ENCODE assay signal across 1 cellular context in genomic region chr17:55749985-55750384, GRCh38.
TF ChIP-seq lines count a peak whose summit lies in the region.

No MANE protein-coding gene starts in this region.

TF ChIP-seq in A549, 52 proteins besides CTCF, POLR2A, EP300 and RAD21 (continued from another document):
- TF ChIP-seq CHD2 (IDR thresholded peaks at IDR 0.05; ENCODE audit: low read length, partially characterized antibody) = no peak
- TF ChIP-seq EHMT2 (IDR thresholded peaks at IDR 0.05; ENCODE audit: low read depth) = no peak
- no peak for TF ChIP-seq JUNB (IDR thresholded peaks at IDR 0.05)
- TF ChIP-seq FOSB (CRISPR knock-in tag; IDR thresholded peaks at IDR 0.05) = no peak
- no peak for TF ChIP-seq E2F6 (IDR thresholded peaks at IDR 0.05; ENCODE audit: borderline replicate concordance, low read depth)
- TF ChIP-seq CBX2 (IDR thresholded peaks at IDR 0.05; ENCODE audit: borderline replicate concordance, low read depth) = no peak
- no peak for TF ChIP-seq GATA3 (IDR thresholded peaks at IDR 0.05; ENCODE audit: borderline replicate concordance)
- TF ChIP-seq, protein P1, sequence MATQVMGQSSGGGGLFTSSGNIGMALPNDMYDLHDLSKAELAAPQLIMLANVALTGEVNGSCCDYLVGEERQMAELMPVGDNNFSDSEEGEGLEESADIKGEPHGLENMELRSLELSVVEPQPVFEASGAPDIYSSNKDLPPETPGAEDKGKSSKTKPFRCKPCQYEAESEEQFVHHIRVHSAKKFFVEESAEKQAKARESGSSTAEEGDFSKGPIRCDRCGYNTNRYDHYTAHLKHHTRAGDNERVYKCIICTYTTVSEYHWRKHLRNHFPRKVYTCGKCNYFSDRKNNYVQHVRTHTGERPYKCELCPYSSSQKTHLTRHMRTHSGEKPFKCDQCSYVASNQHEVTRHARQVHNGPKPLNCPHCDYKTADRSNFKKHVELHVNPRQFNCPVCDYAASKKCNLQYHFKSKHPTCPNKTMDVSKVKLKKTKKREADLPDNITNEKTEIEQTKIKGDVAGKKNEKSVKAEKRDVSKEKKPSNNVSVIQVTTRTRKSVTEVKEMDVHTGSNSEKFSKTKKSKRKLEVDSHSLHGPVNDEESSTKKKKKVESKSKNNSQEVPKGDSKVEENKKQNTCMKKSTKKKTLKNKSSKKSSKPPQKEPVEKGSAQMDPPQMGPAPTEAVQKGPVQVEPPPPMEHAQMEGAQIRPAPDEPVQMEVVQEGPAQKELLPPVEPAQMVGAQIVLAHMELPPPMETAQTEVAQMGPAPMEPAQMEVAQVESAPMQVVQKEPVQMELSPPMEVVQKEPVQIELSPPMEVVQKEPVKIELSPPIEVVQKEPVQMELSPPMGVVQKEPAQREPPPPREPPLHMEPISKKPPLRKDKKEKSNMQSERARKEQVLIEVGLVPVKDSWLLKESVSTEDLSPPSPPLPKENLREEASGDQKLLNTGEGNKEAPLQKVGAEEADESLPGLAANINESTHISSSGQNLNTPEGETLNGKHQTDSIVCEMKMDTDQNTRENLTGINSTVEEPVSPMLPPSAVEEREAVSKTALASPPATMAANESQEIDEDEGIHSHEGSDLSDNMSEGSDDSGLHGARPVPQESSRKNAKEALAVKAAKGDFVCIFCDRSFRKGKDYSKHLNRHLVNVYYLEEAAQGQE (IDR thresholded peaks at IDR 0.05) = no peak
- no peak for TF ChIP-seq POLR2AphosphoS2 (conservative IDR thresholded peaks at IDR 0.05; ENCODE audit: low read length)
- no peak for TF ChIP-seq NPAS2 (CRISPR knock-in tag; IDR thresholded peaks at IDR 0.05; ENCODE audit: borderline replicate concordance)
- no peak for TF ChIP-seq CBX8 (IDR thresholded peaks at IDR 0.05)
- no peak for TF ChIP-seq HOXB13 (CRISPR knock-in tag; IDR thresholded peaks at IDR 0.05; ENCODE audit: low read depth)
- TF ChIP-seq MYC (IDR thresholded peaks at IDR 0.05; ENCODE audit: borderline replicate concordance, low read length) = no peak
